22 cellular contexts compared by ENCODE assay signal in genomic region chr7:4185136-4185535, GRCh38.
"Had no signal": no experiment of that assay in that cellular context is flagged by ENCODE, and none has a peak within 500 bp of the region (broad histone marks: within the 10 kb centered on the region; RNA-seq: fewer than 3 reads in every experiment).

No MANE protein-coding gene starts in this region.

- H3K4me3 ChIP-seq: ascending aorta, body of pancreas, MG63, Peyer's patch had no signal

- H3K27me3 ChIP-seq: ascending aorta, body of pancreas, MG63, Peyer's patch had no signal

- ATAC-seq: activated CD8-positive, alpha-beta T cell treated with anti-CD3 and anti-CD28 coated beads, Interleukin-2, amount 10 ng/mL, durations not matched to agents 7 days and 5 days; activated naive CD8-positive, alpha-beta T cell treated with anti-CD3 and anti-CD28 coated beads, Interleukin-2, amount 50 U/mL, for 24 hours; body of pancreas; T-helper 17 cell; WTC11 had no signal

- H3K9me3 ChIP-seq: ascending aorta, body of pancreas, MG63, Peyer's patch had no signal

- H3K36me3 ChIP-seq: ascending aorta, MG63, Peyer's patch had no signal

- DNase-seq: activated CD4-positive, alpha-beta T cell treated with anti-CD3 and anti-CD28 coated beads for 48 hours; activated CD4-positive, alpha-beta T cell treated with anti-CD3 and anti-CD28 coated beads, Interleukin-2, amount 50 U/mL, for 4 hours; activated CD4-positive, CD25-positive, alpha-beta regulatory T cell treated with anti-CD3 and anti-CD28 coated beads, Interleukin-2, amount 50 U/mL, for 72 hours; activated CD8-positive, alpha-beta memory T cell treated with anti-CD3 and anti-CD28 coated beads, Interleukin-2, amount 50 U/mL, for 48 hours; activated CD8-positive, alpha-beta T cell treated with anti-CD3 and anti-CD28 coated beads, Interleukin-2, amount 10 ng/mL, durations not matched to agents 7 days and 5 days; activated naive CD8-positive, alpha-beta T cell treated with anti-CD3 and anti-CD28 coated beads, Interleukin-2, amount 50 U/mL, for 24 hours; activated T-cell treated with anti-CD3 and anti-CD28 coated beads, Interleukin-2, amount 50 U/mL, for 1 hour; amniotic stem cell; body of pancreas; MG63; NCI-H1105; NCI-H1436; NCI-H1694 treated with DMSO at 0.1 percent for 48 hours; NCI-H2029 treated with DMSO at 0.1 percent for 48 hours; NCI-H345; NCI-H510A treated with DMSO at 0.1 percent for 48 hours; Peyer's patch; SHP77 treated with DMSO at 0.1 percent for 48 hours; T-helper 17 cell; T-helper 9 cell had no signal

- H3K27ac ChIP-seq: ascending aorta, body of pancreas, Peyer's patch had no signal
